24 cellular contexts compared by ENCODE assay signal in the genomic region with DNA sequence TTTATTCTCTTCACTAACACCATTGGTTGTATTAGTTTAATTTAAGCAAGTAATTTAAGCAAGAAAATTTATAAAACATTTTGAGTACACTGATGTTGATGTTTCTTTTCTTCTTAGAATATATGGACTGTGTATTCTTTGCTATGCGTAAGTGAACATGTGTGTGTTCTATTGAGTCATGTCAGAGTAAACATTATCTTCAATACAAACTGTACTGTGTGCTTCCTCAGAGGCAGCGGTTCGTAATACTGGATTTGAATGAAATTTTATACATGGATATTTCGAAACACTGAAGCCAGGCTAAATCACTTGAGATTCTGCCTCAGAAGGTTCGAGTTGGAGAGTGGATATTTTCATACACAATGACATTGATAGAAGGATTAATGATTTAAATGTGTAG.
"Had no signal": no experiment of that assay in that cellular context is flagged by ENCODE, and none has a peak within 500 bp of the region (broad histone marks: within the 10 kb centered on the region; RNA-seq: fewer than 3 reads in every experiment).

No MANE protein-coding gene starts in this region.

- H3K79me2 ChIP-seq: hepatocyte, parathyroid adenoma had no signal

- H3K9ac ChIP-seq: neural progenitor cell, parathyroid adenoma had no signal

- H3K4me1 ChIP-seq: esophagus muscularis mucosa, foreskin keratinocyte, gastroesophageal sphincter, heart left ventricle, neural progenitor cell, parathyroid adenoma, right atrium auricular region, stomach, thyroid gland, vagina had no signal

- H3K4me3 ChIP-seq: esophagus muscularis mucosa, gastroesophageal sphincter, heart left ventricle, hepatocyte, lung, neural progenitor cell, right atrium auricular region, smooth muscle cell, stomach, thyroid gland, vagina had no signal

- H3K27ac ChIP-seq: esophagus muscularis mucosa, foreskin keratinocyte, gastroesophageal sphincter, heart left ventricle, hepatocyte, neural progenitor cell, parathyroid adenoma, right atrium auricular region, stomach, thyroid gland, vagina had no signal

- H3K4me2 ChIP-seq: hepatocyte, neural progenitor cell, smooth muscle cell had no signal

- H3K27me3 ChIP-seq: esophagus muscularis mucosa, foreskin keratinocyte, gastroesophageal sphincter, heart left ventricle, hepatocyte, neural progenitor cell, right atrium auricular region, stomach, thyroid gland, vagina had no signal

- H3K9me3 ChIP-seq: esophagus muscularis mucosa, gastroesophageal sphincter, heart left ventricle, right atrium auricular region, stomach, thyroid gland, vagina had no signal

- H2AFZ ChIP-seq: hepatocyte, neural progenitor cell, parathyroid adenoma had no signal

- DNase-seq: effector CD8-positive, alpha-beta T cell; endodermal cell; foreskin keratinocyte; heart left ventricle; kidney; stimulated activated CD4-positive, alpha-beta T cell treated with anti-CD3 and anti-CD28 coated beads, Interleukin-12 subunit alpha, Interleukin-12 subunit beta, amount 100 ng/mL, for 4 hours; stimulated activated CD4-positive, alpha-beta T cell treated with anti-CD3 and anti-CD28 coated beads, Interleukin-1b, Interleukin-23, amount 100 ng/mL, for 48 hours; stimulated activated CD4-positive, alpha-beta T cell treated with anti-CD3 and anti-CD28 coated beads, Interleukin-4, amount 100 ng/mL, for 24 hours; stimulated activated naive CD4-positive, alpha-beta T cell treated with Interleukin-2 at 50 U/mL for 16 hours; stomach; thyroid gland; trophoblast cell had no signal

- H3K36me3 ChIP-seq: esophagus muscularis mucosa, gastroesophageal sphincter, heart left ventricle, neural progenitor cell, right atrium auricular region, stomach, thyroid gland, vagina had no signal

- ATAC-seq: foreskin keratinocyte; gastroesophageal sphincter; heart left ventricle; left lobe of liver; sciatic nerve; stimulated activated effector memory CD8-positive, alpha-beta T cell treated with anti-CD3 and anti-CD28 coated beads, Interleukin-12 subunit alpha, Interleukin-12 subunit beta, amount 100 ng/mL, for 72 hours had no signal
